ENCODE assay signal across 9 cellular contexts in genomic region chr4:177769155-177769554, GRCh38.
"Had no signal": no experiment of that assay in that cellular context is flagged by ENCODE, and none has a peak within 500 bp of the region (broad histone marks: within the 10 kb centered on the region; RNA-seq: fewer than 3 reads in every experiment).

No MANE protein-coding gene starts in this region.

- H3K9me3 Mint-ChIP-seq: HFFc6 had no signal

- H3K4me3 ChIP-seq: GM23248, HAP-1, K562 had no signal

- ATAC-seq: HCT116, K562 had no signal

- DNase-seq: GM23248, GOT3, H7, HFFc6, IMR-90, KG1 had no signal

- H3K27ac Mint-ChIP-seq: HFFc6 had no signal

- H3K4me3 Mint-ChIP-seq: HFFc6 had no signal
